ENCODE assay signal across 12 cellular contexts in genomic region chr7:99949645-99950228, GRCh38. TPM values are rescaled to one million over a fixed set of nuclear protein-coding genes. Genes with fewer than 3 reads are reported as not detected.
DNase-seq lines count a peak whose midpoint lies in the region; ATAC-seq, FAIRE-seq and TF ChIP-seq lines count a peak whose summit lies in the region.
"Had no signal": no experiment of that assay in that cellular context is flagged by ENCODE, and none has a peak within 500 bp of the region (broad histone marks: within the 10 kb centered on the region; RNA-seq: fewer than 3 reads in every experiment).

No MANE protein-coding gene starts in this region.

- POLR2A ChIA-PET in K562 (lab: Yijun Ruan, JAX), result interaction anchor here (0.6 to 1.3 kb wide), 3 partner anchors 20 to 28 kb away, joined by 3 to 4 read pairs (median 3); no protein-coding TSS in a partner anchor

- no peak overlapping the region for H3K9ac ChIP-seq in K562 (ENCODE audit: insufficient read depth in 1 of 2, low read depth in 2 of 2, low read length in 2 of 2)

- H3K9me1 ChIP-seq in K562 (ENCODE audit: control insufficient read depth, insufficient read depth, low read length), result no peaks in the 10 kb centered on the region

- H4K20me1 ChIP-seq in K562 (replicated peaks; ENCODE audit: control insufficient read depth, insufficient read depth, low read length), result no peaks in the 10 kb centered on the region

- TF ChIP-seq CTCF in LNCaP clone FGC (IDR thresholded peaks at IDR 0.05; ENCODE audit: control insufficient read depth, extremely low read depth, insufficient read depth), result peak; percentile 57
- peak; percentile 25 to 49 (median 37); a peak in 4 of 6 replicates for TF ChIP-seq CTCF in K562 (IDR thresholded peaks at IDR 0.05 in 2 of 3, conservative IDR thresholded peaks at IDR 0.05 in 1 of 3; ENCODE audit: insufficient read depth in 2 of 3, low read depth in 1 of 3, low read length in 3 of 3)

- no peak overlapping the region for H2AFZ ChIP-seq in K562 (ENCODE audit: low read depth, low read length)

- CTCF ChIA-PET in K562 (lab: Yijun Ruan, JAX; ENCODE audit: low intra/inter-chr PET ratio), result interaction anchor here (0.9 kb wide), 1 partner anchor 20 kb away, joined by 4 read pairs; the partner anchor contains the start of gene GJC3

- WGBS in K562 (ENCODE audit: insufficient coverage, low coverage, missing lambda C conversion rate), result 17% methylated on average over 3 of the region's 3 CpGs

- peak; percentile 6 for DNase-seq in DMS53 treated with DMSO at 0.1 percent for 48 hours (lab: John Stamatoyannopoulos, UW; ENCODE audit: unreplicated experiment)
- DNase-seq in LNCaP clone FGC (ENCODE audit: low read depth), result peak; percentile 94
- peak in 1 of 4 experiments; percentile 17 for DNase-seq in K562 (ENCODE audit: extremely low read depth in 1 of 4, low spot score in 3 of 4)
- DNase-seq in myocyte (ENCODE audit: low read depth), result peak; percentile 17
- no peak for DNase-seq in substantia nigra (lab: John Stamatoyannopoulos, UW)
- DNase-seq in effector CD4-positive, alpha-beta T cell, result no peak
- DNase-seq in NOMO-1 (lab: John Stamatoyannopoulos, UW; ENCODE audit: unreplicated experiment in 2 of 2), result no peak
- DNase-seq: activated naive CD8-positive, alpha-beta T cell treated with anti-CD3 and anti-CD28 coated beads, Interleukin-2, amount 10 ng/mL, durations not matched to agents 7 days and 5 days; hippocampal formation; NCI-H1930; sigmoid colon had no signal

- no peak for TF ChIP-seq POLR2A in K562 (conservative IDR thresholded peaks at IDR 0.05)

- no peaks in the 10 kb centered on the region for H3K79me2 ChIP-seq in K562 (ENCODE audit: control insufficient read depth, insufficient read depth, low read length)

- no peak overlapping the region for H3K4me2 ChIP-seq in K562 (ENCODE audit: insufficient read depth, low read length)

- no peaks in the 10 kb centered on the region for H3K4me1 ChIP-seq in K562 (replicated peaks in 1 of 2; ENCODE audit: control insufficient read depth in 2 of 2, insufficient read depth in 2 of 2, low read length in 2 of 2)
- H3K4me1 ChIP-seq: sigmoid colon had no signal

- H3K27ac ChIP-seq in K562 (ENCODE audit: extremely low read depth, low read depth, low read length), result no peak overlapping the region
- H3K27ac ChIP-seq in substantia nigra (ENCODE audit: low read depth, low read length, poor library complexity, severe bottlenecking), result no peak overlapping the region
- H3K27ac ChIP-seq: sigmoid colon had no signal

- peak in 1 of 2 experiments; percentile 30; a peak in 2 of 4 replicates for TF ChIP-seq RAD21 in K562 (CRISPR knock-in tag; conservative IDR thresholded peaks at IDR 0.05 in 1 of 2, IDR thresholded peaks at IDR 0.05 in 1 of 2)

- no peak overlapping the region for H3K4me3 ChIP-seq in LNCaP clone FGC (ENCODE audit: low read depth, low read length)
- H3K4me3 ChIP-seq in K562, result no peak overlapping the region
- H3K4me3 ChIP-seq: sigmoid colon had no signal

- intact Hi-C loops in K562 (cut with micrococcal nuclease), result loop anchor here (1.0 kb wide), 1 partner anchor 36 kb away; no protein-coding TSS in a partner anchor

- in situ Hi-C loops in K562 (cut with MboI), result no loop called here

- peaks cover 5% of the 10 kb centered on the region for H3K9me3 ChIP-seq in K562 (replicated peaks; ENCODE audit: control insufficient read depth, insufficient read depth, low read depth, low read length)
- H3K9me3 ChIP-seq: sigmoid colon had no signal

- no peaks in the 10 kb centered on the region for H3K36me3 ChIP-seq in K562 (ENCODE audit: control insufficient read depth, insufficient read depth, low read length)
- H3K36me3 ChIP-seq: sigmoid colon had no signal

- ATAC-seq in K562, result no peak
- no peak for ATAC-seq in HG03442 (IDR thresholded peaks at IDR 0.05; ENCODE audit: unreplicated experiment)

- BruUV-seq in K562 (replicated peaks; lab: Mats Ljungman, UMichigan), result no TSS peak

- TF ChIP-seq EP300 in K562 (IDR thresholded peaks at IDR 0.05; ENCODE audit: low read length), result no peak

- FAIRE-seq in K562 (lab: Jason Lieb, UNC), result no peak

- H3K27me3 ChIP-seq in K562 (ENCODE audit: control insufficient read depth in 2 of 2, insufficient read depth in 2 of 2, low read length in 2 of 2), result peaks cover 6 to 8% of the 10 kb centered on the region in 2 experiments; a peak in 2 of 5 replicates
- H3K27me3 ChIP-seq: sigmoid colon had no signal

TF ChIP-seq in K562, 482 proteins besides CTCF, POLR2A, EP300 and RAD21 (continues in another document):
- TF ChIP-seq ZNF24 (IDR thresholded peaks at IDR 0.05) (no peak), POLR2AphosphoS2 (IDR thresholded peaks at IDR 0.05; ENCODE audit: low read length) (no peak), ZNF239 (CRISPR knock-in tag; IDR thresholded peaks at IDR 0.05) (no peak), HOMEZ (CRISPR knock-in tag; IDR thresholded peaks at IDR 0.05) (no peak)

RNA-seq across cellular contexts. Expression of gene GJC3, which starts 20.3 kb away (rescaled TPM):
- total RNA-seq in K562 (2011; cell fraction: chromatin; rRNA removed; ENCODE audit: low replicate concordance), result not detected in 2 replicates
- total RNA-seq in K562 (2011; cell fraction: nucleolus; rRNA removed), result 0.50 TPM in 1 of 2 replicates, not detected in the other
- total RNA-seq in K562 (2011; cell fraction: nucleoplasm; rRNA removed), result 0.59 TPM in 1 of 2 replicates, not detected in the other
- 0.20 and 0.27 TPM in 2 replicates for total RNA-seq in K562 (2014; rRNA removed)
- 0.25 TPM in 1 of 2 replicates, not detected in the other for total RNA-seq in K562 (2014; rRNA removed; fragmentation: Illumina TruSeq; extraction: Trizol)
- 0.19 and 0.29 TPM in 2 replicates for total RNA-seq in K562 (2015; rRNA removed; fragmentation: Illumina TruSeq; extraction: Trizol)
- total RNA-seq in K562 (2021), result 0.16 and 0.29 TPM in 2 replicates
- 0.20 and 0.22 TPM in 2 replicates for polyA plus RNA-seq in K562 (2011; rRNA removed)
- polyA plus RNA-seq in K562 (2011; cell fraction: cytosol; rRNA removed), result 0.09 and 0.19 TPM in 2 replicates
- polyA plus RNA-seq in K562 (2011; cell fraction: nucleus; rRNA removed), result 0.10 and 0.27 TPM in 2 replicates
- polyA plus RNA-seq in K562 (2012), result 0.79 and 1.3 TPM in 2 replicates
- polyA plus RNA-seq in K562 (2014; fragmentation: Illumina TruSeq; extraction: Trizol), result 0.14 and 0.37 TPM in 2 replicates
- polyA plus RNA-seq in K562 (2014; fragmentation: Nextera tagmentation; extraction: Ambion mirVana), result under 1 TPM in 1 of 2 experiments, not detected in 1; 0.10 TPM
- polyA plus RNA-seq in K562 (2014; rRNA removed), result 0.08 and 0.45 TPM in 2 replicates
- polyA minus RNA-seq in K562 (2011; rRNA and poly(A)+ RNA removed), result not detected in 2 replicates
- not detected in 2 replicates for polyA minus RNA-seq in K562 (2011; cell fraction: cytosol; rRNA and poly(A)+ RNA removed)
- not detected in 2 replicates for polyA minus RNA-seq in K562 (2011; cell fraction: nucleus; rRNA and poly(A)+ RNA removed)
- not detected in 2 replicates for total RNA-seq in myocyte
- 0.35 TPM for polyA plus RNA-seq in myocyte (2012)
- total RNA-seq: activated naive CD8-positive, alpha-beta T cell treated with anti-CD3 and anti-CD28 coated beads, Interleukin-2, amount 10 ng/mL, durations not matched to agents 7 days and 5 days had no signal

RNA-seq across cellular contexts. Expression of gene AZGP1, which starts 26.1 kb away (rescaled TPM):
- not detected in 2 replicates for total RNA-seq in K562 (2011; cell fraction: chromatin; rRNA removed; ENCODE audit: low replicate concordance)
- not detected in 2 replicates for total RNA-seq in K562 (2011; cell fraction: nucleolus; rRNA removed)
- not detected in 2 replicates for total RNA-seq in K562 (2011; cell fraction: nucleoplasm; rRNA removed)
- total RNA-seq in K562 (2014; rRNA removed) (0.18 TPM in 1 of 2 replicates, not detected in the other), K562 (2014; rRNA removed; fragmentation: Illumina TruSeq; extraction: Trizol) (not detected in 2 replicates), K562 (2015; rRNA removed; fragmentation: Illumina TruSeq; extraction: Trizol) (not detected in 2 replicates), K562 (2021) (0.53 and 0.54 TPM in 2 replicates), myocyte (not detected in 2 replicates)
- polyA plus RNA-seq in K562 (2011; rRNA removed) (not detected in 2 replicates), K562 (2014; fragmentation: Illumina TruSeq; extraction: Trizol) (not detected in 2 replicates), K562 (2014; fragmentation: Nextera tagmentation; extraction: Ambion mirVana) (not detected), K562 (2014; rRNA removed) (not detected in 2 replicates)
- polyA plus RNA-seq in K562 (2011; cell fraction: cytosol; rRNA removed), result not detected in 2 replicates
- not detected in 2 replicates for polyA plus RNA-seq in K562 (2011; cell fraction: nucleus; rRNA removed)
- polyA plus RNA-seq in K562 (2012), result not detected in 2 replicates
- polyA minus RNA-seq in K562 (2011; rRNA and poly(A)+ RNA removed), result not detected in 2 replicates
- polyA minus RNA-seq in K562 (2011; cell fraction: cytosol; rRNA and poly(A)+ RNA removed), result not detected in 2 replicates
- not detected in 2 replicates for polyA minus RNA-seq in K562 (2011; cell fraction: nucleus; rRNA and poly(A)+ RNA removed)
- not detected for polyA plus RNA-seq in myocyte (2012)
- total RNA-seq: activated naive CD8-positive, alpha-beta T cell treated with anti-CD3 and anti-CD28 coated beads, Interleukin-2, amount 10 ng/mL, durations not matched to agents 7 days and 5 days had no signal

RNA-seq across cellular contexts. Expression of gene TRIM4, which starts 30.4 kb away (rescaled TPM):
- 21.7 and 47.1 TPM in 2 replicates for total RNA-seq in K562 (2011; cell fraction: chromatin; rRNA removed; ENCODE audit: low replicate concordance)
- 15.0 and 17.9 TPM in 2 replicates for total RNA-seq in K562 (2011; cell fraction: nucleolus; rRNA removed)
- 22.7 and 31.2 TPM in 2 replicates for total RNA-seq in K562 (2011; cell fraction: nucleoplasm; rRNA removed)
- total RNA-seq in K562 (2014; rRNA removed), result 22.5 TPM in 2 replicates
- total RNA-seq in K562 (2014; rRNA removed; fragmentation: Illumina TruSeq; extraction: Trizol), result 22.4 and 23.2 TPM in 2 replicates
- total RNA-seq in K562 (2015; rRNA removed; fragmentation: Illumina TruSeq; extraction: Trizol), result 22.2 and 28.3 TPM in 2 replicates
- total RNA-seq in K562 (2021), result 23.1 and 23.7 TPM in 2 replicates
- 13.6 and 16.0 TPM in 2 replicates for polyA plus RNA-seq in K562 (2011; rRNA removed)
- polyA plus RNA-seq in K562 (2011; cell fraction: cytosol; rRNA removed), result 9.9 and 10.9 TPM in 2 replicates
- 11.6 and 12.1 TPM in 2 replicates for polyA plus RNA-seq in K562 (2011; cell fraction: nucleus; rRNA removed)
- 19.1 and 33.8 TPM in 2 replicates for polyA plus RNA-seq in K562 (2012)
- polyA plus RNA-seq in K562 (2014; fragmentation: Illumina TruSeq; extraction: Trizol), result 23.0 and 25.8 TPM in 2 replicates
- polyA plus RNA-seq in K562 (2014; fragmentation: Nextera tagmentation; extraction: Ambion mirVana), result 1 to 10 TPM; 6.2 to 6.5 TPM
- 18.8 and 21.6 TPM in 2 replicates for polyA plus RNA-seq in K562 (2014; rRNA removed)
- 24.4 TPM in 2 replicates for polyA minus RNA-seq in K562 (2011; rRNA and poly(A)+ RNA removed)
- polyA minus RNA-seq in K562 (2011; cell fraction: cytosol; rRNA and poly(A)+ RNA removed), result 10.3 and 11.6 TPM in 2 replicates
- 11.8 and 16.4 TPM in 2 replicates for polyA minus RNA-seq in K562 (2011; cell fraction: nucleus; rRNA and poly(A)+ RNA removed)
- total RNA-seq in myocyte, result 20.2 and 20.5 TPM in 2 replicates
- 19.0 TPM for polyA plus RNA-seq in myocyte (2012)

Comparison
In these comparisons a context has a peak if more than half of its experiments do, and no peak if none do; other contexts are left out.
1. DNase-seq: peak in DMS53 treated with DMSO at 0.1 percent for 48 hours (single experiment), LNCaP clone FGC (single experiment) and myocyte (single experiment); none in substantia nigra (0 of 49), effector CD4-positive, alpha-beta T cell (single experiment) and NOMO-1 (0 of 2).